25 cellular contexts compared by ENCODE assay signal in the genomic region with DNA sequence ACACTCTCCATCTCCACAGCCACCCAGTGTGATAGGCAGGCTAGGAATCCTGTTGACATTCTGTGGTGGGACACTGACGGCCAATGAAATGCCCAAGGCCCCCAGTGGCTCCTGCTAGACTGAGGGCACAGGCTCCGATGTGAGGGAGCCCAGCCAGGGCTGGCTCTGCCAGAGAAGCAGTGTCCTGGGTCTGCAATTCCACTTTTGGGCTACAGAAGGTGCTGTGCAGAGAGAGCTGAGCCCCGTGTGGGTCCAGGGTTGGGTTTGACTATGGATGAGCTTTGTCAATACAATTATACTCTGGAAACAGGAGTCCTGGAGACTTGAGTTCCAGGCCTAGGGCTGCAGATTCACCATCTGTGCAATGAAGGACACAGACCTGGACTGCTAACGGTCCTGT. TPM values are rescaled to one million over a fixed set of nuclear protein-coding genes. Genes with fewer than 3 reads are reported as not detected.
DNase-seq lines count a peak whose midpoint lies in the region; ATAC-seq, FAIRE-seq and TF ChIP-seq lines count a peak whose summit lies in the region.
"Had no signal": no experiment of that assay in that cellular context is flagged by ENCODE, and none has a peak within 500 bp of the region (broad histone marks: within the 10 kb centered on the region; RNA-seq: fewer than 3 reads in every experiment).

No MANE protein-coding gene starts in this region.

- FAIRE-seq in HepG2 (lab: Jason Lieb, UNC): no peak
- FAIRE-seq: H54 had no signal

- no peaks in the 10 kb centered on the region for H3K9me3 Mint-ChIP-seq in type B pancreatic cell
- H3K9me3 Mint-ChIP-seq: activated naive CD8-positive, alpha-beta T cell treated with anti-CD3 and anti-CD28 coated beads, Interleukin-2, amount 10 ng/mL, durations not matched to agents 7 days and 5 days; activated T-helper 17 cell treated with anti-CD3 and anti-CD28 coated beads, Interleukin-2, amount 50 U/mL, for 72 hours; naive B cell; T-helper 1 cell treated with Interleukin-12 subunit alpha and Interleukin-12 subunit beta and Interleukin-4 antibody, amounts not matched to agents 30 μg/mL and 1 μg/mL, for 36 hours had no signal

- H3K4me2 ChIP-seq in HepG2 (ENCODE audit: low read depth, low read length) (no peak overlapping the region), hepatocyte (no peak overlapping the region), GM23248 (ENCODE audit: unreplicated experiment) (no peak overlapping the region)

- H2AFZ ChIP-seq in HepG2 (ENCODE audit: low read length): no peak overlapping the region
- no peak overlapping the region for H2AFZ ChIP-seq in hepatocyte
- no peak overlapping the region for H2AFZ ChIP-seq in GM23248
- H2AFZ ChIP-seq: parathyroid adenoma had no signal

- no peak for TF ChIP-seq RAD21 in HepG2 (CRISPR knock-in tag; IDR thresholded peaks at IDR 0.05)

- in situ Hi-C loops in HepG2 (cut with HindIII; ENCODE audit: extremely low pct_ligation_motif_present, low pct_unique_long_range_greater_than_20kb) (no loop called here), Panc1 (cut with HindIII; ENCODE audit: low pct_unique_long_range_greater_than_20kb, low sequenced_read_pairs) (no loop called here), GM23248 (cut with MboI) (no loop called here)

- peak; percentile 38 for ATAC-seq in HepG2
- no peak for ATAC-seq in right lobe of liver
- ATAC-seq in Panc1: 0 out of 2 replicates have a peak, but pooled peaks have one; percentile 10
- ATAC-seq: activated T-helper 17 cell treated with anti-CD3 and anti-CD28 coated beads, Interleukin-2, amount 50 U/mL, for 72 hours; esophagus mucosa; gastroesophageal sphincter; left colon had no signal

- DNase-seq in HepG2 (ENCODE audit: low spot score): no peak
- DNase-seq in right lobe of liver: no peak
- DNase-seq in Panc1 (ENCODE audit: low read depth, low spot score): no peak
- DNase-seq in hepatocyte (ENCODE audit: low spot score): no peak
- no peak for DNase-seq in type B pancreatic cell (ENCODE audit: extremely low spot score, unreplicated experiment)
- no peak for DNase-seq in RKO (ENCODE audit: low spot score)
- DNase-seq in GM23248: no peak
- DNase-seq in ureter (ENCODE audit: low spot score): no peak
- DNase-seq: activated CD4-positive, alpha-beta T cell treated with anti-CD3 and anti-CD28 coated beads, Interleukin-2, amount 50 U/mL, for 1 hour; activated naive CD8-positive, alpha-beta T cell treated with anti-CD3 and anti-CD28 coated beads, Interleukin-2, amount 10 ng/mL, durations not matched to agents 7 days and 5 days; effector CD8-positive, alpha-beta T cell; left colon; mesenchymal stem cell; naive B cell; NCI-H1092 treated with DMSO at 0.1 percent for 48 hours; NCI-H2029; NCI-H345; stimulated activated CD8-positive, alpha-beta memory T cell treated with anti-CD3 and anti-CD28 coated beads, Interleukin-4, amount 100 ng/mL, for 48 hours; trophoblast cell had no signal

- 17% methylated on average over 2 of the region's 4 CpGs for WGBS in HepG2 (ENCODE audit: low lambda C conversion rate)
- WGBS in right lobe of liver (ENCODE audit: insufficient coverage, low coverage, low lambda C conversion rate, missing lambda C conversion rate): 31% methylated on average over 2 of the region's 4 CpGs
- WGBS in hepatocyte (ENCODE audit: low lambda C conversion rate, missing lambda C conversion rate): 64% methylated on average over 4 of the region's 4 CpGs
- 38 to 42% methylated on average over 4 of the region's 4 CpGs for WGBS in GM23248 (ENCODE audit: low coverage in 1 of 2, low lambda C conversion rate in 2 of 2, missing lambda C conversion rate in 2 of 2), 2 experiments

- H3K27me3 ChIP-seq in HepG2 (ENCODE audit: control insufficient read depth in 1 of 2, insufficient read depth in 2 of 2, low read length in 2 of 2) (peaks cover 1 to 15% of the 10 kb centered on the region in 2 experiments; a peak in 3 of 5 replicates), right lobe of liver (no peaks in the 10 kb centered on the region), Panc1 (ENCODE audit: control insufficient read depth, insufficient read depth, low read length) (no peaks in the 10 kb centered on the region), hepatocyte (no peaks in the 10 kb centered on the region), GM23248 (replicated peaks; ENCODE audit: insufficient read depth) (no peaks in the 10 kb centered on the region; the same call in none of the 2 replicates)
- H3K27me3 ChIP-seq: gastroesophageal sphincter had no signal

- TF ChIP-seq POLR2A in HepG2 (IDR thresholded peaks at IDR 0.05; ENCODE audit: insufficient read depth in 1 of 2, low read depth in 2 of 2, low read length in 2 of 2): no peak
- no peak for TF ChIP-seq POLR2A in right lobe of liver (IDR thresholded peaks at IDR 0.05)

- no peaks in the 10 kb centered on the region for H3K27me3 Mint-ChIP-seq in type B pancreatic cell
- H3K27me3 Mint-ChIP-seq: activated naive CD8-positive, alpha-beta T cell treated with anti-CD3 and anti-CD28 coated beads, Interleukin-2, amount 10 ng/mL, durations not matched to agents 7 days and 5 days; activated T-helper 17 cell treated with anti-CD3 and anti-CD28 coated beads, Interleukin-2, amount 50 U/mL, for 72 hours had no signal

- H3K4me3 Mint-ChIP-seq in type B pancreatic cell: no peak overlapping the region
- H3K4me3 Mint-ChIP-seq: activated naive CD8-positive, alpha-beta T cell treated with anti-CD3 and anti-CD28 coated beads, Interleukin-2, amount 10 ng/mL, durations not matched to agents 7 days and 5 days; activated T-helper 17 cell treated with anti-CD3 and anti-CD28 coated beads, Interleukin-2, amount 50 U/mL, for 72 hours; naive B cell; T-helper 1 cell treated with Interleukin-12 subunit alpha and Interleukin-12 subunit beta and Interleukin-4 antibody, amounts not matched to agents 30 μg/mL and 1 μg/mL, for 36 hours had no signal

- intact Hi-C loops in HepG2 (cut with micrococcal nuclease; ENCODE audit: unreplicated experiment) (no loop called here), right lobe of liver (cut with DNase I) (no loop called here), Panc1 (cut with micrococcal nuclease; ENCODE audit: unreplicated experiment) (no loop called here)

- peaks cover 14% of the 10 kb centered on the region for H3K4me1 Mint-ChIP-seq in type B pancreatic cell (ENCODE audit: unreplicated experiment)
- H3K4me1 Mint-ChIP-seq: activated T-helper 17 cell treated with anti-CD3 and anti-CD28 coated beads, Interleukin-2, amount 50 U/mL, for 72 hours; naive B cell had no signal

- no peaks in the 10 kb centered on the region for H3K36me3 ChIP-seq in HepG2 (replicated peaks in 1 of 2; ENCODE audit: control insufficient read depth in 1 of 2, insufficient read depth in 2 of 2, low read length in 2 of 2)
- no peaks in the 10 kb centered on the region for H3K36me3 ChIP-seq in right lobe of liver
- H3K36me3 ChIP-seq in Panc1 (ENCODE audit: control insufficient read depth, insufficient read depth, low read length): no peaks in the 10 kb centered on the region
- no peaks in the 10 kb centered on the region for H3K36me3 ChIP-seq in hepatocyte (replicated peaks; ENCODE audit: insufficient read depth, low read depth)
- H3K36me3 ChIP-seq in GM23248 (ENCODE audit: low read depth): no peaks in the 10 kb centered on the region
- H3K36me3 ChIP-seq: gastroesophageal sphincter had no signal

- H3K4me1 ChIP-seq in HepG2 (ENCODE audit: insufficient read depth, low read length): no peaks in the 10 kb centered on the region
- H3K4me1 ChIP-seq in right lobe of liver: no peaks in the 10 kb centered on the region
- no peaks in the 10 kb centered on the region for H3K4me1 ChIP-seq in Panc1 (ENCODE audit: control insufficient read depth, insufficient read depth, low read length)
- H3K4me1 ChIP-seq in hepatocyte (ENCODE audit: insufficient read depth): no peaks in the 10 kb centered on the region
- H3K4me1 ChIP-seq in GM23248 (ENCODE audit: insufficient read depth): no peaks in the 10 kb centered on the region
- H3K4me1 ChIP-seq: gastroesophageal sphincter, parathyroid adenoma had no signal

- no peak overlapping the region for H3K4me3 ChIP-seq in HepG2 (replicated peaks in 1 of 3; ENCODE audit: insufficient read depth in 1 of 3, low read depth in 2 of 3, low read length in 3 of 3)
- no peak overlapping the region for H3K4me3 ChIP-seq in right lobe of liver
- no peak overlapping the region for H3K4me3 ChIP-seq in Panc1 (ENCODE audit: low read depth in 2 of 2, low read length in 2 of 2)
- H3K4me3 ChIP-seq in hepatocyte: no peak overlapping the region
- H3K4me3 ChIP-seq in GM23248: no peak overlapping the region
- H3K4me3 ChIP-seq: gastroesophageal sphincter had no signal

- H3K27ac ChIP-seq in HepG2 (ENCODE audit: extremely low read length, insufficient read depth, low read length) (no peak overlapping the region), right lobe of liver (no peak overlapping the region), Panc1 (ENCODE audit: low read length) (no peak overlapping the region), hepatocyte (no peak overlapping the region), GM23248 (no peak overlapping the region)
- H3K27ac ChIP-seq: gastroesophageal sphincter, parathyroid adenoma had no signal

- H4K20me1 ChIP-seq in HepG2 (ENCODE audit: insufficient read depth, low read length) (peaks cover 4% of the 10 kb centered on the region; the same call in 1 of the 2 replicates), hepatocyte (ENCODE audit: insufficient read depth, poor library complexity, severe bottlenecking) (no peaks in the 10 kb centered on the region), GM23248 (ENCODE audit: insufficient read depth) (no peaks in the 10 kb centered on the region)

- H3K9me2 ChIP-seq in hepatocyte (replicated peaks; ENCODE audit: insufficient read depth) (no peaks in the 10 kb centered on the region), GM23248 (ENCODE audit: insufficient read depth) (no peaks in the 10 kb centered on the region)

- TF ChIP-seq EP300 in HepG2 (IDR thresholded peaks at IDR 0.05; ENCODE audit: low read depth in 2 of 2, low read length in 2 of 2) (no peak), HepG2 (CRISPR knock-in tag; IDR thresholded peaks at IDR 0.05; ENCODE audit: borderline replicate concordance) (no peak)

- H3K36me3 Mint-ChIP-seq in type B pancreatic cell: no peaks in the 10 kb centered on the region
- H3K36me3 Mint-ChIP-seq: activated naive CD8-positive, alpha-beta T cell treated with anti-CD3 and anti-CD28 coated beads, Interleukin-2, amount 10 ng/mL, durations not matched to agents 7 days and 5 days; naive B cell had no signal

- H3K27ac Mint-ChIP-seq in type B pancreatic cell: no peak overlapping the region
- H3K27ac Mint-ChIP-seq: activated naive CD8-positive, alpha-beta T cell treated with anti-CD3 and anti-CD28 coated beads, Interleukin-2, amount 10 ng/mL, durations not matched to agents 7 days and 5 days; activated T-helper 17 cell treated with anti-CD3 and anti-CD28 coated beads, Interleukin-2, amount 50 U/mL, for 72 hours; naive B cell; T-helper 1 cell treated with Interleukin-12 subunit alpha and Interleukin-12 subunit beta and Interleukin-4 antibody, amounts not matched to agents 30 μg/mL and 1 μg/mL, for 36 hours had no signal

- H3K79me2 ChIP-seq in HepG2 (ENCODE audit: insufficient read depth, low read length) (no peaks in the 10 kb centered on the region), hepatocyte (no peaks in the 10 kb centered on the region), GM23248 (ENCODE audit: insufficient read depth) (no peaks in the 10 kb centered on the region)
- H3K79me2 ChIP-seq: parathyroid adenoma had no signal

- H3K9ac ChIP-seq in HepG2 (ENCODE audit: insufficient read depth, low read depth, low read length): no peak overlapping the region
- H3K9ac ChIP-seq in GM23248: no peak overlapping the region
- H3K9ac ChIP-seq: parathyroid adenoma had no signal

- CTCF ChIA-PET in HepG2 (lab: Yijun Ruan, JAX; ENCODE audit: low intra/inter-chr PET ratio, low total read pairs) (no interaction called here), Panc1 (lab: Charles Lee) (interaction anchor here (0.6 kb wide), 1 partner anchor 36 kb away, joined by 4 read pairs; no protein-coding TSS in a partner anchor)

- no peaks in the 10 kb centered on the region for H3F3A ChIP-seq in GM23248 (ENCODE audit: insufficient read depth)

- POLR2A ChIA-PET in HepG2 (lab: Yijun Ruan, JAX) (no interaction called here), Panc1 (lab: Charles Lee) (no interaction called here)

- BruUV-seq in HepG2 (replicated peaks; lab: Mats Ljungman, UMichigan): no TSS peak
- no TSS peak for BruUV-seq in Panc1 (replicated peaks; lab: Mats Ljungman, UMichigan)

- H3K9me3 ChIP-seq in HepG2 (ENCODE audit: low read length): no peaks in the 10 kb centered on the region
- no peaks in the 10 kb centered on the region for H3K9me3 ChIP-seq in right lobe of liver
- no peaks in the 10 kb centered on the region for H3K9me3 ChIP-seq in Panc1 (ENCODE audit: control insufficient read depth, insufficient read depth, low read depth, low read length)
- H3K9me3 ChIP-seq in hepatocyte (ENCODE audit: low read depth): no peaks in the 10 kb centered on the region
- H3K9me3 ChIP-seq in GM23248 (ENCODE audit: low read depth): no peaks in the 10 kb centered on the region
- H3K9me3 ChIP-seq: gastroesophageal sphincter had no signal

- peak; percentile 22 for TF ChIP-seq CTCF in HepG2 (CRISPR knock-in tag; IDR thresholded peaks at IDR 0.05)
- no peak for TF ChIP-seq CTCF in right lobe of liver (IDR thresholded peaks at IDR 0.05)
- TF ChIP-seq CTCF in Panc1 (IDR thresholded peaks at IDR 0.05): no peak
- peak; percentile 2 for TF ChIP-seq CTCF in hepatocyte (IDR thresholded peaks at IDR 0.05; ENCODE audit: poor library complexity)
- peak; percentile 36 for TF ChIP-seq CTCF in type B pancreatic cell (conservative IDR thresholded peaks at IDR 0.05)

RNA-seq across cellular contexts. Expression of gene TMEM115, which starts 55.7 kb away (rescaled TPM):
- total RNA-seq in HepG2 (2016; rRNA removed; fragmentation: Illumina TruSeq; extraction: Trizol) (15.2 and 30.7 TPM in 2 replicates), right lobe of liver (10 to 100 TPM; 15.0 to 30.9 (median 19.2) TPM), Panc1 (2021; ENCODE audit: unreplicated experiment) (30.2 TPM), hepatocyte (49.3 and 63.0 TPM in 2 replicates), type B pancreatic cell (ENCODE audit: low replicate concordance) (42.7 and 44.4 TPM in 2 replicates), ureter (30.4 TPM)
- 4.8 and 5.2 TPM in 2 replicates for total RNA-seq in HepG2 (2016; cell fraction: cytosol; rRNA removed; fragmentation: Illumina TruSeq; extraction: Trizol; ENCODE audit: low read depth)
- total RNA-seq in HepG2 (2016; cell fraction: insoluble cytoplasmic fraction; rRNA removed; fragmentation: Illumina TruSeq; extraction: Trizol): 18.3 and 29.9 TPM in 2 replicates
- 11.2 and 12.9 TPM in 2 replicates for total RNA-seq in HepG2 (2016; cell fraction: membrane; rRNA removed; fragmentation: Illumina TruSeq; extraction: Trizol)
- total RNA-seq in HepG2 (2016; cell fraction: nucleus; rRNA removed; fragmentation: Illumina TruSeq; extraction: Trizol): 25.2 and 25.9 TPM in 2 replicates
- polyA plus RNA-seq in HepG2 (2011; rRNA removed) (22.1 and 31.0 TPM in 2 replicates), hepatocyte (64.5 and 69.9 TPM in 2 replicates), GM23248 (2016; fragmentation: Nextera tagmentation; extraction: Ambion mirVana) (73.1 and 78.1 TPM in 2 replicates)
- polyA plus RNA-seq in HepG2 (2011; cell fraction: cytosol; rRNA removed): 27.0 and 35.1 TPM in 2 replicates
- polyA plus RNA-seq in HepG2 (2011; cell fraction: nucleus; rRNA removed): 21.0 and 23.7 TPM in 2 replicates
- 14.3 and 23.3 TPM in 2 replicates for polyA plus RNA-seq in HepG2 (2012)
- polyA plus RNA-seq in HepG2 (2016; cell fraction: cytosol; fragmentation: Illumina TruSeq; extraction: Trizol; ENCODE audit: low read depth): 3.1 and 3.5 TPM in 2 replicates
- polyA plus RNA-seq in HepG2 (2016; cell fraction: insoluble cytoplasmic fraction; fragmentation: Illumina TruSeq; extraction: Trizol; ENCODE audit: low read depth): 19.0 and 20.7 TPM in 2 replicates
- polyA plus RNA-seq in HepG2 (2016; cell fraction: membrane; fragmentation: Illumina TruSeq; extraction: Trizol; ENCODE audit: low read depth): 7.4 and 9.5 TPM in 2 replicates
- polyA plus RNA-seq in HepG2 (2016; cell fraction: nucleus; fragmentation: Illumina TruSeq; extraction: Trizol; ENCODE audit: insufficient read depth, low read depth): 41.3 and 45.4 TPM in 2 replicates
- 64.3 and 65.6 TPM in 2 replicates for polyA minus RNA-seq in HepG2 (2011; rRNA and poly(A)+ RNA removed; ENCODE audit: low replicate concordance)
- 21.5 and 22.0 TPM in 2 replicates for polyA minus RNA-seq in HepG2 (2011; cell fraction: cytosol; rRNA and poly(A)+ RNA removed)
- 12.6 and 13.4 TPM in 2 replicates for polyA minus RNA-seq in HepG2 (2011; cell fraction: nucleus; rRNA and poly(A)+ RNA removed)
- polyA plus RNA-seq in Panc1 (2012; ENCODE audit: insufficient read length): 36.2 TPM
- total RNA-seq in GM23248 (2014; rRNA removed; shearing (Covaris generic)): 68.4 and 95.4 TPM in 2 replicates

Comparison
In these comparisons a context has a peak if more than half of its experiments do, and no peak if none do; other contexts are left out.
1. ATAC-seq: peak in HepG2 (single experiment) and Panc1 (single experiment); none in right lobe of liver (0 of 4).
2. CTCF ChIP-seq: peak in HepG2 (single experiment), hepatocyte (single experiment) and type B pancreatic cell (single experiment); none in right lobe of liver (0 of 4) and Panc1 (single experiment).